ENCODE assay signal across 12 cellular contexts in genomic region chr20:53146201-53146891, GRCh38.
DNase-seq lines count a peak whose midpoint lies in the region; ATAC-seq, FAIRE-seq and TF ChIP-seq lines count a peak whose summit lies in the region.
"Had no signal": no experiment of that assay in that cellular context is flagged by ENCODE, and none has a peak within 500 bp of the region (broad histone marks: within the 10 kb centered on the region; RNA-seq: fewer than 3 reads in every experiment).

No MANE protein-coding gene starts in this region.

- H3K27me3 Mint-ChIP-seq in astrocyte (ENCODE audit: low read depth, unreplicated experiment) = no peaks in the 10 kb centered on the region
- H3K27me3 Mint-ChIP-seq in stimulated activated naive CD8-positive, alpha-beta T cell treated with anti-CD3 and anti-CD28 coated beads, Interleukin-15, amount 100 ng/mL, for 72 hours = no peaks in the 10 kb centered on the region

- no peak for FAIRE-seq in astrocyte (lab: Jason Lieb, UNC)

- in situ Hi-C loops in SK-MEL-5 (cut with HindIII; ENCODE audit: low pct_unique_long_range_greater_than_20kb, low sequenced_read_pairs) = no loop called here

- no peak overlapping the region for H3K4me3 ChIP-seq in astrocyte (ENCODE audit: insufficient read depth, low read depth, low read length)
- H3K4me3 ChIP-seq: upper lobe of left lung had no signal

- no peak overlapping the region for H2AFZ ChIP-seq in astrocyte (ENCODE audit: low read depth, low read length)

- H3K36me3 ChIP-seq in astrocyte (ENCODE audit: insufficient read depth, low read length) = no peaks in the 10 kb centered on the region
- H3K36me3 ChIP-seq: upper lobe of left lung had no signal

- H3K9ac ChIP-seq in astrocyte (ENCODE audit: low read length) = no peak overlapping the region

- peaks cover 2% of the 10 kb centered on the region for H3K9me3 Mint-ChIP-seq in astrocyte (ENCODE audit: unreplicated experiment)
- H3K9me3 Mint-ChIP-seq in stimulated activated naive CD8-positive, alpha-beta T cell treated with anti-CD3 and anti-CD28 coated beads, Interleukin-15, amount 100 ng/mL, for 72 hours = no peaks in the 10 kb centered on the region

- ATAC-seq in stimulated activated naive CD8-positive, alpha-beta T cell treated with anti-CD3 and anti-CD28 coated beads, Interleukin-15, amount 100 ng/mL, for 72 hours = peak; percentile 93
- no peak for ATAC-seq in HG03280 (IDR thresholded peaks at IDR 0.05; ENCODE audit: unreplicated experiment)
- ATAC-seq: esophagus mucosa had no signal

- no peak overlapping the region for H3K27ac ChIP-seq in astrocyte (ENCODE audit: low read depth, low read length)
- H3K27ac ChIP-seq: upper lobe of left lung had no signal

- no peak overlapping the region for H3K4me3 Mint-ChIP-seq in astrocyte (ENCODE audit: unreplicated experiment)
- peak overlapping the region; percentile 19 to 37 for H3K4me3 Mint-ChIP-seq in stimulated activated naive CD8-positive, alpha-beta T cell treated with anti-CD3 and anti-CD28 coated beads, Interleukin-15, amount 100 ng/mL, for 72 hours

- DNase-seq in activated T-cell treated with anti-CD3 and anti-CD28 coated beads for 24 hours (ENCODE audit: low read depth) = peak; percentile 37
- DNase-seq in activated T-cell treated with anti-CD3 and anti-CD28 coated beads, Interleukin-2, amount 50 U/mL, for 1 hour = no peak
- DNase-seq in SK-MEL-5 (ENCODE audit: low read depth, low spot score) = peak; percentile 69
- DNase-seq in astrocyte (ENCODE audit: low read depth) = peak; percentile 43
- DNase-seq in stimulated activated naive CD8-positive, alpha-beta T cell treated with anti-CD3 and anti-CD28 coated beads, Interleukin-15, amount 100 ng/mL, for 72 hours = peak; percentile 41 to 74
- no peak for DNase-seq in hypothalamus (lab: John Stamatoyannopoulos, UW)
- DNase-seq in iPS-NIHi11 (ENCODE audit: low spot score) = no peak
- DNase-seq: mammary epithelial cell, occipital lobe, upper lobe of left lung had no signal

- H3K9me3 ChIP-seq in astrocyte (ENCODE audit: insufficient read depth, low read depth, low read length) = no peaks in the 10 kb centered on the region
- H3K9me3 ChIP-seq: upper lobe of left lung had no signal

- peaks cover 3% of the 10 kb centered on the region for H3K27me3 ChIP-seq in astrocyte (ENCODE audit: insufficient read depth, low read length)
- H3K27me3 ChIP-seq: upper lobe of left lung had no signal

- H4K20me1 ChIP-seq in astrocyte (ENCODE audit: insufficient read depth, low read length) = no peaks in the 10 kb centered on the region

- no peaks in the 10 kb centered on the region for H3K79me2 ChIP-seq in astrocyte (ENCODE audit: insufficient read depth, low read length)

- peaks cover 6% of the 10 kb centered on the region for H3K4me1 Mint-ChIP-seq in astrocyte (ENCODE audit: low read depth, unreplicated experiment)
- H3K4me1 Mint-ChIP-seq in stimulated activated naive CD8-positive, alpha-beta T cell treated with anti-CD3 and anti-CD28 coated beads, Interleukin-15, amount 100 ng/mL, for 72 hours = peaks cover 46% of the 10 kb centered on the region

- H3K4me1 ChIP-seq in astrocyte (ENCODE audit: insufficient read depth, low read length) = no peaks in the 10 kb centered on the region

- no peaks in the 10 kb centered on the region for H3K36me3 Mint-ChIP-seq in astrocyte (ENCODE audit: low read depth, unreplicated experiment)

- H3K4me2 ChIP-seq in astrocyte (ENCODE audit: low read length) = no peak overlapping the region

- H3K27ac Mint-ChIP-seq in astrocyte (ENCODE audit: unreplicated experiment) = no peak overlapping the region
- peak overlapping the region; percentile 92 for H3K27ac Mint-ChIP-seq in stimulated activated naive CD8-positive, alpha-beta T cell treated with anti-CD3 and anti-CD28 coated beads, Interleukin-15, amount 100 ng/mL, for 72 hours

- no peak for TF ChIP-seq CTCF in astrocyte (IDR thresholded peaks at IDR 0.05; ENCODE audit: insufficient read depth, low read depth, low read length)

Comparison
In these comparisons a context has a peak if more than half of its experiments do, and no peak if none do; other contexts are left out.
1. DNase-seq: peak in activated T-cell treated with anti-CD3 and anti-CD28 coated beads for 24 hours (single experiment), SK-MEL-5 (single experiment), astrocyte (single experiment) and stimulated activated naive CD8-positive, alpha-beta T cell treated with anti-CD3 and anti-CD28 coated beads, Interleukin-15, amount 100 ng/mL, for 72 hours (2 of 2); none in activated T-cell treated with anti-CD3 and anti-CD28 coated beads, Interleukin-2, amount 50 U/mL, for 1 hour (single experiment), hypothalamus (0 of 51) and iPS-NIHi11 (single experiment).